In the genomic region with DNA sequence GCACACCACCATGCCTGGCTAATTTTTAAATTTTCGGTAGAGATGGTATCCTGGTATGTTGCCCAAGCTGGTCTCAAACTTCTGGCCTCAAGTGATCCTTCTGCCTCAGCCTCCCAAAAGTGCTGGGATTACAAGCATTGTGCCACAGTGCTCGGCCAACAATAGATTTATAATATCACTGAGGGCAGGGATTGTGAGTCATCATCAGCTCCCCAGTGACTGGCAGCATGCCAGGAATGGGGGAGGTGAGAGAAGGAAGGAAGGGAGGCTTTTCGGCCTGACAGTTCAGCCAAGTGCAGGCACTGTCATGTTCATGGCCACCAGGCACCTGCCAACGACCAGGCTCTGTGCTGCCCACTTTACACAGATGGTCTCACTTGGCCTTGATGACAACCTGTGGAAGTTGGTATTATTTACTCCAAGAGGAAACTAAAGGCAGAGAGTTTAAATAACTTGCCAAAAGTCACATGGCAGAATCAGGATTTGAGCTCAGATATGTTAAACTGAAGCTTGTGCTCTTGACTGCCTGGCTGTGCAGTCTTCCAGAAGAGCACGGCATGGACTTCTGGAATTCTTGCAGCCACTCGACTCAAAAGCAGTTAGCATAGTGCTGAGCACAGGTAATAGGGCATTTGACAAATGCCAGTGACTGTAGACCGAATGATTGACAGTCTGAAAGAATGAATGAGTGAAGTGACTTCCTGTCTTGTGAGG, we compare ENCODE assay signal across 8 cellular contexts. TPM values are rescaled to one million over a fixed set of nuclear protein-coding genes. Genes with fewer than 3 reads are reported as not detected.
A peak's percentile ranks its signal among the peaks of the same experiment; 100 is the strongest.
DNase-seq lines count a peak whose midpoint lies in the region; ATAC-seq and TF ChIP-seq lines count a peak whose summit lies in the region.
"Not testable (repeated sequence)": the region's sequence is repeated elsewhere in the genome, so short reads cannot be mapped to it uniquely, and the experiment has no call there.

No MANE protein-coding gene starts in this region.

- not testable (repeated sequence) for H3K27me3 ChIP-seq in MM.1S (replicated peaks; ENCODE audit: insufficient read depth, low read length); breast epithelium; right atrium auricular region

- H3K9me3 ChIP-seq in MM.1S (replicated peaks; ENCODE audit: insufficient read depth, low read length); breast epithelium; right atrium auricular region: not testable (repeated sequence)

- H3K9me2 ChIP-seq in MM.1S (replicated peaks; ENCODE audit: insufficient read depth, low read length): not testable (repeated sequence)

- not testable (repeated sequence) for H4K20me1 ChIP-seq in MM.1S (ENCODE audit: insufficient read depth, low read length)

- peaks cover 13% of the 10 kb centered on the region for H3K4me1 Mint-ChIP-seq in activated CD8-positive, alpha-beta T cell treated with anti-CD3 and anti-CD28 coated beads for 36 hours (ENCODE audit: low read depth)

- H3K4me3 ChIP-seq in MM.1S (ENCODE audit: low read length); breast epithelium; right atrium auricular region: not testable (repeated sequence)

- H3K4me1 ChIP-seq in MM.1S (ENCODE audit: low read length) (peaks cover 17% of the 10 kb centered on the region), right atrium auricular region (peaks cover 0 to 10% of the 10 kb centered on the region in 2 donors)
- H3K4me1 ChIP-seq in breast epithelium: not testable (repeated sequence)

- not testable (repeated sequence) for H3K9ac ChIP-seq in MM.1S (ENCODE audit: low read length)

- peak; percentile 25 for DNase-seq in DMS 273 treated with DMSO at 0.1 percent for 48 hours (lab: John Stamatoyannopoulos, UW)
- peak; percentile 87 for DNase-seq in MM.1S
- DNase-seq in RKO (ENCODE audit: low spot score): peak; percentile 60
- DNase-seq in activated CD8-positive, alpha-beta T cell treated with anti-CD3 and anti-CD28 coated beads for 36 hours: peak; percentile 90
- DNase-seq in breast epithelium (ENCODE audit: low spot score in 2 of 2): peak; percentile 80 to 88
- DNase-seq in right atrium auricular region (ENCODE audit: low spot score): peak; percentile 83
- DNase-seq in putamen (ENCODE audit: low spot score): peak; percentile 35
- peak; percentile 83 for DNase-seq in stimulated activated naive CD8-positive, alpha-beta T cell treated with anti-CD3 and anti-CD28 coated beads, Interleukin-15, Interleukin-2, amounts not matched to agents 100 U/mL and 50 U/mL, for 24 hours

- not testable (repeated sequence) for H3K36me3 ChIP-seq in MM.1S (replicated peaks; ENCODE audit: insufficient read depth, low read length); breast epithelium; right atrium auricular region

- TF ChIP-seq POLR2A in breast epithelium (IDR thresholded peaks at IDR 0.05): not testable (repeated sequence)

- H3K27me3 Mint-ChIP-seq in activated CD8-positive, alpha-beta T cell treated with anti-CD3 and anti-CD28 coated beads for 36 hours: not testable (repeated sequence)

- H3K79me2 ChIP-seq in MM.1S (ENCODE audit: low read length): not testable (repeated sequence)

- not testable (repeated sequence) for H3K4me3 Mint-ChIP-seq in activated CD8-positive, alpha-beta T cell treated with anti-CD3 and anti-CD28 coated beads for 36 hours

- CTCF ChIA-PET in activated CD8-positive, alpha-beta T cell treated with anti-CD3 and anti-CD28 coated beads for 36 hours (lab: Charles Lee): not testable (repeated sequence)

- H3K9me3 Mint-ChIP-seq in activated CD8-positive, alpha-beta T cell treated with anti-CD3 and anti-CD28 coated beads for 36 hours: not testable (repeated sequence)

- H3K27ac ChIP-seq in MM.1S (ENCODE audit: low read length) (peak overlapping the region; percentile 11; the same call in 1 of the 2 replicates), breast epithelium (peak overlapping the region in 1 of 2 donors; percentile 48), right atrium auricular region (peak overlapping the region; percentile 16 to 53)

- peak overlapping the region; percentile 85 for H3K27ac Mint-ChIP-seq in activated CD8-positive, alpha-beta T cell treated with anti-CD3 and anti-CD28 coated beads for 36 hours

- POLR2A ChIA-PET in activated CD8-positive, alpha-beta T cell treated with anti-CD3 and anti-CD28 coated beads for 36 hours (lab: Charles Lee): not testable (repeated sequence)

- H2AFZ ChIP-seq in MM.1S (ENCODE audit: low read length): peak overlapping the region; percentile 72

- intact Hi-C loops in activated CD8-positive, alpha-beta T cell treated with anti-CD3 and anti-CD28 coated beads for 36 hours (cut with micrococcal nuclease); breast epithelium (cut with DNase I; ENCODE audit: low total_unique reads): not testable (repeated sequence)

- peak; percentile 91 for ATAC-seq in activated CD8-positive, alpha-beta T cell treated with anti-CD3 and anti-CD28 coated beads for 36 hours
- ATAC-seq in stimulated activated naive CD8-positive, alpha-beta T cell treated with anti-CD3 and anti-CD28 coated beads, Interleukin-15, Interleukin-2, amounts not matched to agents 100 U/mL and 50 U/mL, for 24 hours: peak; percentile 76

- H3F3A ChIP-seq in MM.1S (ENCODE audit: insufficient read depth, low read length): not testable (repeated sequence)

- not testable (repeated sequence) for TF ChIP-seq CTCF in MM.1S (IDR thresholded peaks at IDR 0.05; ENCODE audit: low read length); activated CD8-positive, alpha-beta T cell treated with anti-CD3 and anti-CD28 coated beads for 36 hours (IDR thresholded peaks at IDR 0.05); breast epithelium (IDR thresholded peaks at IDR 0.05); right atrium auricular region (IDR thresholded peaks at IDR 0.05)

- not testable (repeated sequence) for H3K36me3 Mint-ChIP-seq in activated CD8-positive, alpha-beta T cell treated with anti-CD3 and anti-CD28 coated beads for 36 hours (ENCODE audit: low read depth)

- H3K4me2 ChIP-seq in MM.1S (ENCODE audit: low read depth, low read length): peak overlapping the region; percentile 8; the same call in 1 of the 2 replicates

RNA-seq across cellular contexts. Expression of a gene that starts 46.8 kb away (rescaled TPM):
- 10 to 100 TPM; 38.9 to 45.6 TPM for total RNA-seq in activated CD8-positive, alpha-beta T cell treated with anti-CD3 and anti-CD28 coated beads for 36 hours
- total RNA-seq in breast epithelium (10 to 100 TPM; 19.4 to 28.7 (median 23.6) TPM), right atrium auricular region (10 to 100 TPM; 13.3 to 14.4 TPM)

Comparison
In these comparisons a context has a peak if more than half of its experiments do, and no peak if none do; other contexts are left out.
1. DNase-seq: peak in every context shown above with its lines; median percentile 90 in activated CD8-positive, alpha-beta T cell treated with anti-CD3 and anti-CD28 coated beads for 36 hours; 87 in MM.1S; 84 in breast epithelium; 83 in right atrium auricular region; 83 in stimulated activated naive CD8-positive, alpha-beta T cell treated with anti-CD3 and anti-CD28 coated beads, Interleukin-15, Interleukin-2, amounts not matched to agents 100 U/mL and 50 U/mL, for 24 hours; 60 in RKO; 35 in putamen; 25 in DMS 273 treated with DMSO at 0.1 percent for 48 hours.